ENCODE assay signal across 22 cellular contexts in genomic region chr4:72843466-72843865, GRCh38.
"Had no signal": no experiment of that assay in that cellular context is flagged by ENCODE, and none has a peak within 500 bp of the region (broad histone marks: within the 10 kb centered on the region; RNA-seq: fewer than 3 reads in every experiment).

No MANE protein-coding gene starts in this region.

- H3K4me1 ChIP-seq: body of pancreas, left lung, sigmoid colon had no signal

- H3K9me3 ChIP-seq: body of pancreas, left lung, sigmoid colon, thoracic aorta had no signal

- H3K36me3 ChIP-seq: heart left ventricle, left lung, sigmoid colon, thoracic aorta, WERI-Rb-1 had no signal

- DNase-seq: activated CD4-positive, alpha-beta T cell treated with anti-CD3 and anti-CD28 coated beads, Interleukin-2, amount 10 ng/mL, durations not matched to agents 7 days and 5 days; activated CD4-positive, CD25-positive, alpha-beta regulatory T cell treated with anti-CD3 and anti-CD28 coated beads, Interleukin-2, amount 50 U/mL, for 72 hours; activated CD8-positive, alpha-beta memory T cell treated with anti-CD3 and anti-CD28 coated beads, Interleukin-2, amount 10 ng/mL, durations not matched to agents 7 days and 5 days; activated CD8-positive, alpha-beta T cell treated with anti-CD3 and anti-CD28 coated beads for 36 hours; activated effector memory CD4-positive, alpha-beta T cell treated with anti-CD3 and anti-CD28 coated beads, Interleukin-2, amount 50 U/mL, for 16 hours; activated naive CD4-positive, alpha-beta T cell treated with anti-CD3 and anti-CD28 coated beads, Interleukin-2, amount 10 ng/mL, durations not matched to agents 7 days and 5 days; activated T-cell treated with anti-CD3 and anti-CD28 coated beads for 4 hours; body of pancreas; dermis blood vessel endothelial cell; effector memory CD4-positive, alpha-beta T cell; heart left ventricle; left lung; naive thymus-derived CD4-positive, alpha-beta T cell; occipital lobe; sigmoid colon; stimulated activated CD4-positive, alpha-beta T cell treated with anti-CD3 and anti-CD28 coated beads, Interleukin-4, amount 100 ng/mL, for 1 hour; stimulated activated naive CD4-positive, alpha-beta T cell treated with Interleukin-2 at 50 U/mL for 16 hours; T-cell; WERI-Rb-1 had no signal

- H3K27me3 ChIP-seq: body of pancreas, heart left ventricle, left lung, sigmoid colon had no signal

- H3K27ac ChIP-seq: body of pancreas, heart left ventricle, left lung, sigmoid colon, thoracic aorta, WERI-Rb-1 had no signal

- ATAC-seq: activated CD8-positive, alpha-beta memory T cell treated with anti-CD3 and anti-CD28 coated beads, Interleukin-2, amount 10 ng/mL, durations not matched to agents 7 days and 5 days; activated CD8-positive, alpha-beta T cell treated with anti-CD3 and anti-CD28 coated beads for 36 hours; body of pancreas; esophagus mucosa; heart left ventricle; left lung; naive thymus-derived CD4-positive, alpha-beta T cell; T-cell had no signal

- H3K4me3 ChIP-seq: body of pancreas, heart left ventricle, left lung, lung, sigmoid colon, thoracic aorta had no signal
